8 cellular contexts compared by ENCODE assay signal in the genomic region with DNA sequence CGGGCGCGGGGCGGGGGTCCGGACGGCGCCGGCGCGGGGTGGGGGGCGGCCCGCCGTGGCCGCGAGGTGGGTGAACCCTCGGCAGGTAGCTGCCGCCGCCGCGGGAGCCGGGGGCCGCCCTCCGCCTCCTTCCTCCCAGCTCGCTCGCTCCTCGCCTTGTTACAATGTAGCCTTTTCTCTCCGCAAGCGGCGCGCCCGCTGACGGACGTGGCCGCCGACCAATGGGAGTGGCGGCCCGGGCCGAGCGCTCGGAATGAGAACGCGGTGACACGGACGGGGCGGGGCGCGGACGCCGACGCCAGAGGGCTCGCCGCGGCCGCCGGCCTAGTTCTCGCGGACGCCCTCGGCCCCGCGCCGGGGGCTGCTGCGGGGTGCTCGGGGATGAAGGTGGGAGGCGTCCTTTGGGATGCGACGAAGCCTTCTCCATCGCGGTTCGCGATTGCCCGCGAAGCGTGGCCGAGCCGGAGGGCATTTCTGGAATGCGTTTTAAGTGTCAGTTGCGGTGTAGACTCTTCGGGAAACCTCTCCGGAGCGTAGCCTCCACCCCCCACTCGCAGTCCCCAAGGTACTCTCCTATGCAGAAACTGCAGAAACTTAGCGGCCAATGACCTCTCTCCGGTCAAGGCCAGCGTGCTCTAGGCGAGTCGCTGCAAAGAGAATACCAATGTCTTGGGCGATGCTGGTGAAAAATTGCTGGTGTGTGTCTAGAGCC.
DNase-seq lines count a peak whose midpoint lies in the region; ATAC-seq and TF ChIP-seq lines count a peak whose summit lies in the region.

No MANE protein-coding gene starts in this region.

- DNase-seq in AG09319 (ENCODE audit: extremely low read depth, low read depth) (peak; percentile 90), NCI-H345 treated with DMSO at 0.1 percent for 48 hours (lab: John Stamatoyannopoulos, UW; ENCODE audit: unreplicated experiment) (peak; percentile 84), inferior parietal cortex (ENCODE audit: extremely low spot score) (peak; percentile 94), smooth muscle cell of the brain vasculature (ENCODE audit: low read depth, low spot score) (peak; percentile 86)
- peak; percentile 83 for DNase-seq in activated CD4-positive, CD25-positive, alpha-beta regulatory T cell treated with anti-CD3 and anti-CD28 coated beads, Interleukin-2, amount 50 U/mL, for 16 hours (ENCODE audit: low read depth, low spot score)
- DNase-seq in central memory CD4-positive, alpha-beta T cell = peak; percentile 91

- ATAC-seq in GM19035 (IDR thresholded peaks at IDR 0.05; ENCODE audit: unreplicated experiment) (peak; percentile 96), HG03342 (IDR thresholded peaks at IDR 0.05; ENCODE audit: unreplicated experiment) (peak; percentile 99)

- TF ChIP-seq CTCF in AG09319 (IDR thresholded peaks at IDR 0.05; ENCODE audit: low read depth, low read length) = no peak

Comparison
In these comparisons a context has a peak if more than half of its experiments do, and no peak if none do; other contexts are left out.
1. Peak in every context shown above with its lines: DNase-seq and ATAC-seq.